In the genomic region with DNA sequence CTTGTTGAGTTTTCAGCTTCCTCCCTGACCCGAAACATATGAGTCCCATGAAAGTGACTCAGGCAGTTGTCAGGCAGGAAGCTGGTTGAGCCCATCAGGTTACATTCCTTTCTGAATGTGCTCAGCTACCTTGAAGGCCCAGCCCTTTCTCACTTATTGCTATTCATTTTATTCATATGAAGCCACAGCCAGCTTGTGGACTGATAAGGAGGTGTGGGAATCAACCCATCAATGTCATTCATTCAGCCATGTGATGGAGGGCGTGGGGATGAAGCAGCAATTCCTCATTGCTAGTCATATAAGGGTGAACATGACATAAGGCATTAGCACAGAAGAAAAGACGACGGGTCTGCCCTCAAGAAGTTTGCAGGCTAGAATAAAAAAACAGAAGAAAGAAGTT, we compare ENCODE assay signal across 17 cellular contexts. TPM values are rescaled to one million over a fixed set of nuclear protein-coding genes. Genes with fewer than 3 reads are reported as not detected.
DNase-seq lines count a peak whose midpoint lies in the region; ATAC-seq, FAIRE-seq and TF ChIP-seq lines count a peak whose summit lies in the region.
"Had no signal": no experiment of that assay in that cellular context is flagged by ENCODE, and none has a peak within 500 bp of the region (broad histone marks: within the 10 kb centered on the region; RNA-seq: fewer than 3 reads in every experiment).

No MANE protein-coding gene starts in this region.

- DNase-seq in GM12865 (ENCODE audit: low read depth) (peak; percentile 44), LoVo (ENCODE audit: low spot score) (peak; percentile 61), breast epithelium (ENCODE audit: low spot score in 2 of 2) (no peak), left colon (no peak), medulla oblongata (ENCODE audit: extremely low spot score) (no peak), GM12892 (ENCODE audit: insufficient read length) (no peak), GDM1 (lab: John Stamatoyannopoulos, UW) (no peak)
- DNase-seq: anterior cingulate cortex; CD4-positive, CD25-positive, alpha-beta regulatory T cell; head of caudate nucleus; lower lobe of right lung; NCI-H345; T1000 had no signal

- FAIRE-seq in GM12892 (lab: Jason Lieb, UNC) = no peak

- H3K4me1 ChIP-seq in breast epithelium = no peaks in the 10 kb centered on the region
- H3K4me1 ChIP-seq: lower lobe of right lung had no signal

- no peaks in the 10 kb centered on the region for H3K9me3 ChIP-seq in breast epithelium
- H3K9me3 ChIP-seq: lower lobe of right lung, neutrophil had no signal

- H3K36me3 ChIP-seq in breast epithelium = no peaks in the 10 kb centered on the region
- H3K36me3 ChIP-seq: lower lobe of right lung, neutrophil had no signal

- H3K27me3 ChIP-seq in breast epithelium = no peaks in the 10 kb centered on the region
- H3K27me3 ChIP-seq: neutrophil had no signal

- TF ChIP-seq POLR2A in breast epithelium (IDR thresholded peaks at IDR 0.05) = no peak
- TF ChIP-seq POLR2A in GM12892 (IDR thresholded peaks at IDR 0.05; ENCODE audit: low read depth, low read length) = no peak

- ATAC-seq in left colon (peak; percentile 82), HG02840 (IDR thresholded peaks at IDR 0.05; ENCODE audit: low FRiP score, unreplicated experiment) (no peak)
- ATAC-seq: lower lobe of right lung had no signal

- intact Hi-C loops in breast epithelium (cut with DNase I; ENCODE audit: low total_unique reads) = no loop called here
- intact Hi-C loops in left colon (cut with DNase I, micrococcal nuclease) = no loop called here

- H3K4me3 ChIP-seq in GM12865 (ENCODE audit: low read depth, low read length) (no peak overlapping the region), breast epithelium (no peak overlapping the region)
- H3K4me3 ChIP-seq: lower lobe of right lung had no signal

- no peak for TF ChIP-seq CTCF in GM12865 (IDR thresholded peaks at IDR 0.05; ENCODE audit: insufficient read depth, low read depth, low read length, missing control alignments)
- TF ChIP-seq CTCF in breast epithelium (IDR thresholded peaks at IDR 0.05) = no peak

- H3K27ac ChIP-seq in breast epithelium = peak overlapping the region; percentile 79 to 81
- H3K27ac ChIP-seq: HL-60, lower lobe of right lung, neutrophil had no signal

RNA-seq across cellular contexts. Expression of a gene that starts 5.3 kb away (rescaled TPM):
- total RNA-seq in breast epithelium (10 to 100 TPM; 34.1 to 61.5 (median 35.7) TPM), left colon (100 to 1,000 TPM; 123 to 163 TPM)
- 25.5 TPM for polyA plus RNA-seq in GM12892 (2012; ENCODE audit: missing spikeins)

RNA-seq across cellular contexts. Expression of a gene that starts 49.2 kb away (rescaled TPM):
- total RNA-seq in breast epithelium (10 to 100 TPM in 2 of 3 donors, not detected in 1; 12.6 to 17.4 TPM), left colon (1 to 10 TPM; 3.5 to 3.7 TPM)
- not detected for polyA plus RNA-seq in GM12892 (2012; ENCODE audit: missing spikeins)
- total RNA-seq: CD4-positive, CD25-positive, alpha-beta regulatory T cell; lower lobe of right lung; skeletal muscle tissue had no signal
- polyA plus RNA-seq: CD4-positive, CD25-positive, alpha-beta regulatory T cell had no signal

Comparison
In these comparisons a context has a peak if more than half of its experiments do, and no peak if none do; other contexts are left out.
1. DNase-seq: peak in GM12865 (single experiment) and LoVo (single experiment); none in breast epithelium (0 of 2), left colon (0 of 2), medulla oblongata (single experiment), GM12892 (single experiment) and GDM1 (single experiment).